Comparison of ENCODE assay signal across 1 cellular context in the genomic region with DNA sequence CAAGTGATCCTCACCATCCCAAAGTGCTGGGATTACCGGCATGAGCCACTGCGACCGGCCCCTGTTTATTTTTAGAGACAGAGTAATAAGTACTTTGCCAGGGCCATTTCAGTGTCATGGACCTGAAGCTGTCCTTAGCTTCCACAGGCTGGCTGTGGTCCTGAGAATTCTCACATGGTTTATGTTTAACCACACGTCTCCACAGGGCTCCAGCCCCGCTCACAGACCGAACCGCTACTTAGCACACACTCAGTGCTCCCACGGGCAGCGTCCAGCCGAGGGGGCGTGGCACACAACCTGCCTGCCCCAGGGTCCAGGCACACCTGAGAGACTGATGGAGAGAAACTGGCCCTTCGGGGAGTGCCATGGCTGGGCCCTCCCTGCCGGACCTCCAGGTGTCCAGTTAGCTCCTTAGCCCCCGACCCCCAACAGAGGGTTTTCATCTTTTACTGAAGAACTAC.
TF ChIP-seq lines count a peak whose summit lies in the region.

No MANE protein-coding gene starts in this region.

TF ChIP-seq in HepG2, 621 proteins besides CTCF, POLR2A, EP300 and RAD21 (continued from another document and continues in another):
- TF ChIP-seq ARID2 (CRISPR knock-in tag; IDR thresholded peaks at IDR 0.05; ENCODE audit: borderline replicate concordance) = no peak
- TF ChIP-seq ZSCAN22 (CRISPR knock-in tag; IDR thresholded peaks at IDR 0.05) = no peak
- peak; percentile 21; the same call in 1 of the 2 replicates for TF ChIP-seq NR2C2 (CRISPR knock-in tag; IDR thresholded peaks at IDR 0.05; ENCODE audit: borderline replicate concordance)
- TF ChIP-seq MAZ (IDR thresholded peaks at IDR 0.05; ENCODE audit: borderline replicate concordance, low read depth, low read length) = no peak
- peak; percentile 15; the same call in 1 of the 2 replicates for TF ChIP-seq MAZ (CRISPR knock-in tag; IDR thresholded peaks at IDR 0.05; ENCODE audit: low read depth)
- TF ChIP-seq ZNF326 (CRISPR knock-in tag; IDR thresholded peaks at IDR 0.05; ENCODE audit: borderline replicate concordance) = no peak
- TF ChIP-seq, protein P1, sequence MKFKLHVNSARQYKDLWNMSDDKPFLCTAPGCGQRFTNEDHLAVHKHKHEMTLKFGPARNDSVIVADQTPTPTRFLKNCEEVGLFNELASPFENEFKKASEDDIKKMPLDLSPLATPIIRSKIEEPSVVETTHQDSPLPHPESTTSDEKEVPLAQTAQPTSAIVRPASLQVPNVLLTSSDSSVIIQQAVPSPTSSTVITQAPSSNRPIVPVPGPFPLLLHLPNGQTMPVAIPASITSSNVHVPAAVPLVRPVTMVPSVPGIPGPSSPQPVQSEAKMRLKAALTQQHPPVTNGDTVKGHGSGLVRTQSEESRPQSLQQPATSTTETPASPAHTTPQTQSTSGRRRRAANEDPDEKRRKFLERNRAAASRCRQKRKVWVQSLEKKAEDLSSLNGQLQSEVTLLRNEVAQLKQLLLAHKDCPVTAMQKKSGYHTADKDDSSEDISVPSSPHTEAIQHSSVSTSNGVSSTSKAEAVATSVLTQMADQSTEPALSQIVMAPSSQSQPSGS (CRISPR knock-in tag; IDR thresholded peaks at IDR 0.05) = peak; percentile 34; the same call in 1 of the 2 replicates
- TF ChIP-seq MAFF (IDR thresholded peaks at IDR 0.05; ENCODE audit: low read depth, low read length) = no peak
- TF ChIP-seq, protein P2, sequence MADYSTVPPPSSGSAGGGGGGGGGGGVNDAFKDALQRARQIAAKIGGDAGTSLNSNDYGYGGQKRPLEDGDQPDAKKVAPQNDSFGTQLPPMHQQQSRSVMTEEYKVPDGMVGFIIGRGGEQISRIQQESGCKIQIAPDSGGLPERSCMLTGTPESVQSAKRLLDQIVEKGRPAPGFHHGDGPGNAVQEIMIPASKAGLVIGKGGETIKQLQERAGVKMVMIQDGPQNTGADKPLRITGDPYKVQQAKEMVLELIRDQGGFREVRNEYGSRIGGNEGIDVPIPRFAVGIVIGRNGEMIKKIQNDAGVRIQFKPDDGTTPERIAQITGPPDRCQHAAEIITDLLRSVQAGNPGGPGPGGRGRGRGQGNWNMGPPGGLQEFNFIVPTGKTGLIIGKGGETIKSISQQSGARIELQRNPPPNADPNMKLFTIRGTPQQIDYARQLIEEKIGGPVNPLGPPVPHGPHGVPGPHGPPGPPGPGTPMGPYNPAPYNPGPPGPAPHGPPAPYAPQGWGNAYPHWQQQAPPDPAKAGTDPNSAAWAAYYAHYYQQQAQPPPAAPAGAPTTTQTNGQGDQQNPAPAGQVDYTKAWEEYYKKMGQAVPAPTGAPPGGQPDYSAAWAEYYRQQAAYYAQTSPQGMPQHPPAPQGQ (CRISPR knock-in tag; IDR thresholded peaks at IDR 0.05; ENCODE audit: borderline replicate concordance) = no peak
- TF ChIP-seq SETDB1 (CRISPR knock-in tag; IDR thresholded peaks at IDR 0.05; ENCODE audit: borderline replicate concordance) = no peak
- no peak for TF ChIP-seq ZNF543 (CRISPR knock-in tag; IDR thresholded peaks at IDR 0.05)
- no peak for TF ChIP-seq ZNF672 (CRISPR knock-in tag; IDR thresholded peaks at IDR 0.05)
- no peak for TF ChIP-seq ZNF607 (CRISPR knock-in tag; IDR thresholded peaks at IDR 0.05; ENCODE audit: borderline replicate concordance)
- TF ChIP-seq RBM39 (IDR thresholded peaks at IDR 0.05; ENCODE audit: low read depth, low read length, poor library complexity, severe bottlenecking) = no peak
- TF ChIP-seq CHCHD3 (CRISPR knock-in tag; IDR thresholded peaks at IDR 0.05) = no peak
- peak; percentile 35 for TF ChIP-seq RARA (CRISPR knock-in tag; IDR thresholded peaks at IDR 0.05)
- no peak; the same call in 1 of the 2 replicates for TF ChIP-seq KMT2A (CRISPR knock-in tag; IDR thresholded peaks at IDR 0.05)
- TF ChIP-seq, protein P3, sequence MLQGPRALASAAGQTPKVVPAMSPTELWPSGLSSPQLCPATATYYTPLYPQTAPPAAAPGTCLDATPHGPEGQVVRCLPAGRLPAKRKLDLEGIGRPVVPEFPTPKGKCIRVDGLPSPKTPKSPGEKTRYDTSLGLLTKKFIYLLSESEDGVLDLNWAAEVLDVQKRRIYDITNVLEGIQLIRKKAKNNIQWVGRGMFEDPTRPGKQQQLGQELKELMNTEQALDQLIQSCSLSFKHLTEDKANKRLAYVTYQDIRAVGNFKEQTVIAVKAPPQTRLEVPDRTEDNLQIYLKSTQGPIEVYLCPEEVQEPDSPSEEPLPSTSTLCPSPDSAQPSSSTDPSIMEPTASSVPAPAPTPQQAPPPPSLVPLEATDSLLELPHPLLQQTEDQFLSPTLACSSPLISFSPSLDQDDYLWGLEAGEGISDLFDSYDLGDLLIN (CRISPR knock-in tag; IDR thresholded peaks at IDR 0.05; ENCODE audit: borderline replicate concordance) = no peak
- no peak for TF ChIP-seq ZNF431 (CRISPR knock-in tag; IDR thresholded peaks at IDR 0.05; ENCODE audit: borderline replicate concordance, low read depth)
- TF ChIP-seq HHEX (CRISPR knock-in tag; IDR thresholded peaks at IDR 0.05) = no peak
- TF ChIP-seq MEIS1 (CRISPR knock-in tag; IDR thresholded peaks at IDR 0.05; ENCODE audit: borderline replicate concordance) = no peak; the same call in 1 of the 2 replicates
- peak; percentile 55 for TF ChIP-seq ZNF883 (CRISPR knock-in tag; IDR thresholded peaks at IDR 0.05; ENCODE audit: not compliant biosample characterization)
- TF ChIP-seq KLF9 (CRISPR knock-in tag; IDR thresholded peaks at IDR 0.05; ENCODE audit: low read depth) = peak; percentile 98
- TF ChIP-seq ZNF841 (CRISPR knock-in tag; IDR thresholded peaks at IDR 0.05; ENCODE audit: borderline replicate concordance) = no peak
- TF ChIP-seq ZNF768 (CRISPR knock-in tag; IDR thresholded peaks at IDR 0.05) = 0 out of 2 replicates have a peak, but pooled peaks have one; percentile 19
- TF ChIP-seq IRX3 (CRISPR knock-in tag; IDR thresholded peaks at IDR 0.05; ENCODE audit: borderline replicate concordance, low read depth) = no peak
- TF ChIP-seq SMC3 (IDR thresholded peaks at IDR 0.05; ENCODE audit: low read length) = no peak; the same call in 1 of the 2 replicates
- TF ChIP-seq, protein P4, sequence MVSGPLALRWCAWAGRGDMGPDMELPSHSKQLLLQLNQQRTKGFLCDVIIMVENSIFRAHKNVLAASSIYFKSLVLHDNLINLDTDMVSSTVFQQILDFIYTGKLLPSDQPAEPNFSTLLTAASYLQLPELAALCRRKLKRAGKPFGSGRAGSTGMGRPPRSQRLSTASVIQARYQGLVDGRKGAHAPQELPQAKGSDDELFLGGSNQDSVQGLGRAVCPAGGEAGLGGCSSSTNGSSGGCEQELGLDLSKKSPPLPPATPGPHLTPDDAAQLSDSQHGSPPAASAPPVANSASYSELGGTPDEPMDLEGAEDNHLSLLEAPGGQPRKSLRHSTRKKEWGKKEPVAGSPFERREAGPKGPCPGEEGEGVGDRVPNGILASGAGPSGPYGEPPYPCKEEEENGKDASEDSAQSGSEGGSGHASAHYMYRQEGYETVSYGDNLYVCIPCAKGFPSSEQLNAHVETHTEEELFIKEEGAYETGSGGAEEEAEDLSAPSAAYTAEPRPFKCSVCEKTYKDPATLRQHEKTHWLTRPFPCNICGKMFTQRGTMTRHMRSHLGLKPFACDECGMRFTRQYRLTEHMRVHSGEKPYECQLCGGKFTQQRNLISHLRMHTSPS (CRISPR knock-in tag; IDR thresholded peaks at IDR 0.05; ENCODE audit: low read depth) = no peak
- no peak for TF ChIP-seq CENPT (CRISPR knock-in tag; IDR thresholded peaks at IDR 0.05; ENCODE audit: low read depth)
- TF ChIP-seq, protein P5, sequence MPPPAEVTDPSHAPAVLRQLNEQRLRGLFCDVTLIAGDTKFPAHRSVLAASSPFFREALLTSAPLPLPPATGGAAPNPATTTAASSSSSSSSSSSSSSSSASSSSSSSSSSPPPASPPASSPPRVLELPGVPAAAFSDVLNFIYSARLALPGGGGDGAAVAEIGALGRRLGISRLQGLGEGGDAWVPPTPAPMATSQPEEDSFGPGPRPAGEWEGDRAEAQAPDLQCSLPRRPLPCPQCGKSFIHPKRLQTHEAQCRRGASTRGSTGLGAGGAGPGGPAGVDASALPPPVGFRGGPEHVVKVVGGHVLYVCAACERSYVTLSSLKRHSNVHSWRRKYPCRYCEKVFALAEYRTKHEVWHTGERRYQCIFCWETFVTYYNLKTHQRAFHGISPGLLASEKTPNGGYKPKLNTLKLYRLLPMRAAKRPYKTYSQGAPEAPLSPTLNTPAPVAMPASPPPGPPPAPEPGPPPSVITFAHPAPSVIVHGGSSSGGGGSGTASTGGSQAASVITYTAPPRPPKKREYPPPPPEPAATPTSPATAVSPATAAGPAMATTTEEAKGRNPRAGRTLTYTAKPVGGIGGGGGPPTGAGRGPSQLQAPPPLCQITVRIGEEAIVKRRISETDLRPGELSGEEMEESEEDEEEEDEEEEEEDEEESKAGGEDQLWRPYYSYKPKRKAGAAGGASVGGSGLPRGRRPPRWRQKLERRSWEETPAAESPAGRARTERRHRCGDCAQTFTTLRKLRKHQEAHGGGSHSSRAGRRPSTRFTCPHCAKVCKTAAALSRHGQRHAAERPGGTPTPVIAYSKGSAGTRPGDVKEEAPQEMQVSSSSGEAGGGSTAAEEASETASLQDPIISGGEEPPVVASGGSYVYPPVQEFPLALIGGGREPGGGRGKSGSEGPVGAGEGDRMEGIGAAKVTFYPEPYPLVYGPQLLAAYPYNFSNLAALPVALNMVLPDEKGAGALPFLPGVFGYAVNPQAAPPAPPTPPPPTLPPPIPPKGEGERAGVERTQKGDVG (CRISPR knock-in tag; IDR thresholded peaks at IDR 0.05; ENCODE audit: borderline replicate concordance) = no peak
- TF ChIP-seq GATAD2A (CRISPR knock-in tag; IDR thresholded peaks at IDR 0.05) = peak; percentile 48; the same call in 1 of the 2 replicates
- TF ChIP-seq, protein P6, sequence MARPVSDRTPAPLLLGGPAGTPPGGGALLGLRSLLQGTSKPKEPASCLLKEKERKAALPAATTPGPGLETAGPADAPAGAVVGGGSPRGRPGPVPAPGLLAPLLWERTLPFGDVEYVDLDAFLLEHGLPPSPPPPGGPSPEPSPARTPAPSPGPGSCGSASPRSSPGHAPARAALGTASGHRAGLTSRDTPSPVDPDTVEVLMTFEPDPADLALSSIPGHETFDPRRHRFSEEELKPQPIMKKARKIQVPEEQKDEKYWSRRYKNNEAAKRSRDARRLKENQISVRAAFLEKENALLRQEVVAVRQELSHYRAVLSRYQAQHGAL (CRISPR knock-in tag; IDR thresholded peaks at IDR 0.05; ENCODE audit: not compliant biosample characterization) = no peak
- TF ChIP-seq KLF6 (CRISPR knock-in tag; IDR thresholded peaks at IDR 0.05) = no peak
- no peak for TF ChIP-seq ZMYM2 (CRISPR knock-in tag; IDR thresholded peaks at IDR 0.05)
- TF ChIP-seq ZNF251 (CRISPR knock-in tag; IDR thresholded peaks at IDR 0.05) = no peak
- TF ChIP-seq SIX1 (CRISPR knock-in tag; IDR thresholded peaks at IDR 0.05; ENCODE audit: borderline replicate concordance) = no peak
- TF ChIP-seq, protein P7, sequence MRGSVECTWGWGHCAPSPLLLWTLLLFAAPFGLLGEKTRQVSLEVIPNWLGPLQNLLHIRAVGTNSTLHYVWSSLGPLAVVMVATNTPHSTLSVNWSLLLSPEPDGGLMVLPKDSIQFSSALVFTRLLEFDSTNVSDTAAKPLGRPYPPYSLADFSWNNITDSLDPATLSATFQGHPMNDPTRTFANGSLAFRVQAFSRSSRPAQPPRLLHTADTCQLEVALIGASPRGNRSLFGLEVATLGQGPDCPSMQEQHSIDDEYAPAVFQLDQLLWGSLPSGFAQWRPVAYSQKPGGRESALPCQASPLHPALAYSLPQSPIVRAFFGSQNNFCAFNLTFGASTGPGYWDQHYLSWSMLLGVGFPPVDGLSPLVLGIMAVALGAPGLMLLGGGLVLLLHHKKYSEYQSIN (CRISPR knock-in tag; IDR thresholded peaks at IDR 0.05; ENCODE audit: borderline replicate concordance) = no peak
- TF ChIP-seq IKZF4 (CRISPR knock-in tag; IDR thresholded peaks at IDR 0.05; ENCODE audit: borderline replicate concordance, low read depth, not compliant biosample characterization) = no peak
- TF ChIP-seq HMGA1 (CRISPR knock-in tag; conservative IDR thresholded peaks at IDR 0.05) = no peak
- no peak for TF ChIP-seq ZNF180 (CRISPR knock-in tag; IDR thresholded peaks at IDR 0.05; ENCODE audit: borderline replicate concordance, low read depth)
- no peak for TF ChIP-seq SNAI1 (CRISPR knock-in tag; IDR thresholded peaks at IDR 0.05; ENCODE audit: borderline replicate concordance)
- no peak for TF ChIP-seq ZNF235 (CRISPR knock-in tag; IDR thresholded peaks at IDR 0.05; ENCODE audit: borderline replicate concordance)
- TF ChIP-seq SATB2 (CRISPR knock-in tag; IDR thresholded peaks at IDR 0.05) = no peak
- TF ChIP-seq PHF5A (CRISPR knock-in tag; IDR thresholded peaks at IDR 0.05; ENCODE audit: low read depth, unreplicated experiment) = no peak
- TF ChIP-seq ZSCAN25 (CRISPR knock-in tag; IDR thresholded peaks at IDR 0.05) = no peak
- no peak for TF ChIP-seq ZNF761 (CRISPR knock-in tag; conservative IDR thresholded peaks at IDR 0.05)
- TF ChIP-seq PCBP1 (IDR thresholded peaks at IDR 0.05; ENCODE audit: borderline replicate concordance, low read depth, low read length) = no peak
- TF ChIP-seq ZNF143 (CRISPR knock-in tag; IDR thresholded peaks at IDR 0.05) = no peak
- no peak for TF ChIP-seq ZNF12 (CRISPR knock-in tag; IDR thresholded peaks at IDR 0.05)
- TF ChIP-seq, protein P8, sequence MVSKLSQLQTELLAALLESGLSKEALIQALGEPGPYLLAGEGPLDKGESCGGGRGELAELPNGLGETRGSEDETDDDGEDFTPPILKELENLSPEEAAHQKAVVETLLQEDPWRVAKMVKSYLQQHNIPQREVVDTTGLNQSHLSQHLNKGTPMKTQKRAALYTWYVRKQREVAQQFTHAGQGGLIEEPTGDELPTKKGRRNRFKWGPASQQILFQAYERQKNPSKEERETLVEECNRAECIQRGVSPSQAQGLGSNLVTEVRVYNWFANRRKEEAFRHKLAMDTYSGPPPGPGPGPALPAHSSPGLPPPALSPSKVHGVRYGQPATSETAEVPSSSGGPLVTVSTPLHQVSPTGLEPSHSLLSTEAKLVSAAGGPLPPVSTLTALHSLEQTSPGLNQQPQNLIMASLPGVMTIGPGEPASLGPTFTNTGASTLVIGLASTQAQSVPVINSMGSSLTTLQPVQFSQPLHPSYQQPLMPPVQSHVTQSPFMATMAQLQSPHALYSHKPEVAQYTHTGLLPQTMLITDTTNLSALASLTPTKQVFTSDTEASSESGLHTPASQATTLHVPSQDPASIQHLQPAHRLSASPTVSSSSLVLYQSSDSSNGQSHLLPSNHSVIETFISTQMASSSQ (IDR thresholded peaks at IDR 0.05; ENCODE audit: low read depth) = peak; percentile 72; the same call in 1 of the 2 replicates
- TF ChIP-seq, protein P8 (CRISPR knock-in tag; IDR thresholded peaks at IDR 0.05; ENCODE audit: borderline replicate concordance) = peak; percentile 78; the same call in 1 of the 2 replicates
- no peak for TF ChIP-seq KAT2B (IDR thresholded peaks at IDR 0.05; ENCODE audit: borderline replicate concordance, low read depth, low read length)
- TF ChIP-seq BHLHE40 (IDR thresholded peaks at IDR 0.05; ENCODE audit: low read length) = no peak
